Comparison of ENCODE assay signal across 21 cellular contexts in the genomic region with DNA sequence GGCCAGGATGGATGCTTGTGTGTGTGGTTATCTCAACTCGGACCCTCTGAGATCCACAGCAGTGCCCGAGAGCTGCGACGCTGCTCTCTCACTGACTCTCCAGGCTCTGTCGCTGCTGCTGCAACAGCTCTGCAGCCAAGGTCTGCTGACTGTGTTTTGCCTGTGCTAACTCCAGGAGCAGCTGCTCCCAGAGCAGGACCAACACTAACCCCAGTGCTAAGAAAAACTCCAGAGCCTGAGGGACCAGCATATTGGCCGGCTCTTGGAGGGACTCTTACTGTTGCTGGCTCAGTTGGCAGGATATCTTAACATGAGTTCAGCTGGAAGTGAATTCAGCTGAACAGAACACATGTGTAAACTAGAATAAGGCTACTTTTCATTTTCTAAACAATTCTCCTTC. TPM values are rescaled to one million over a fixed set of nuclear protein-coding genes. Genes with fewer than 3 reads are reported as not detected.
"Had no signal": no experiment of that assay in that cellular context is flagged by ENCODE, and none has a peak within 500 bp of the region (broad histone marks: within the 10 kb centered on the region; RNA-seq: fewer than 3 reads in every experiment).

No MANE protein-coding gene starts in this region.

- DNase-seq: KBM-7, NCI-H1092, NCI-H1105 treated with DMSO at 0.1 percent for 48 hours, NCI-H1417 treated with DMSO at 0.1 percent for 48 hours, NCI-H146, NCI-H1694 treated with DMSO at 0.1 percent for 48 hours, NCI-H1930, NCI-H2081, NCI-H2107, NCI-H2227 treated with DMSO at 0.1 percent for 48 hours, NCI-H524, NCI-H526 treated with DMSO at 0.1 percent for 48 hours, NCI-H748 treated with DMSO at 0.1 percent for 48 hours, RPMI8226, SHP77 treated with DMSO at 0.1 percent for 48 hours, SJCRH30 had no signal

- ATAC-seq: SK-N-SH treated with all-trans-retinoic acid at 6 μM for 48 hours had no signal

RNA-seq across cellular contexts. Expression of gene LCE2C, which starts 4.4 kb away (rescaled TPM):
- total RNA-seq: HT-29, LHCN-M2, MCF 10A, NCI-H460, SJCRH30 had no signal

RNA-seq across cellular contexts. Expression of gene LCE2B, which starts 6.5 kb away (rescaled TPM):
- total RNA-seq: HT-29, LHCN-M2, MCF 10A, NCI-H460, SJCRH30 had no signal

RNA-seq across cellular contexts. Expression of gene LCE2D, which starts 16.3 kb away (rescaled TPM):
- total RNA-seq: HT-29, LHCN-M2, MCF 10A, NCI-H460, SJCRH30 had no signal

RNA-seq across cellular contexts. Expression of gene LCE2A, which starts 18.7 kb away (rescaled TPM):
- total RNA-seq: HT-29, LHCN-M2, MCF 10A, NCI-H460, SJCRH30 had no signal

RNA-seq across cellular contexts. Expression of gene LCE4A, which starts 28.5 kb away (rescaled TPM):
- total RNA-seq: HT-29, LHCN-M2, MCF 10A, NCI-H460, SJCRH30 had no signal
